ENCODE assay signal across 1 cellular context in the genomic region with DNA sequence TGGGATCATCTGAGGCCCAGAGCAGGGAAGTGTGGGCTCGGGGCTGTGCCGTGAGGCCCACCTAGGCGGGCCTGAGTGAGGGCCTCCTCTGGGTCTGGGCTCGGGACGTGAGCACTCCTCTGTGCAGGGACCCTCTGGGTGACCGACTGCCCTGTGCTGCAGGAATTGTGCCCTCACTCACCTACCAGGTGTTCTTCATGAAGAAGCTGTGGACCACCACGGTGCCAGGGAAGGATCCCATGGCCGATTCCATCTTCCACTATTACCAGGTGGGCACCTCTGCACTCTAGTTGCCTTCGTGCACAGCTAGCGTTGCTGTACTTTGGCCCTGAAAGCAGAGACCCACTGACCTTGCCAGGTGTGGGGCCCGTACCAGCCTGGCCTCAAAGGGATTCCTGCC.
TF ChIP-seq lines count a peak whose summit lies in the region.

No MANE protein-coding gene starts in this region.

TF ChIP-seq in H1, 55 proteins besides CTCF, POLR2A, EP300 and RAD21:
- TF ChIP-seq NRF1 (IDR thresholded peaks at IDR 0.05; ENCODE audit: low read depth, low read length) (no peak), CHD1 (IDR thresholded peaks at IDR 0.05; ENCODE audit: low read depth, low read length) (no peak), RBBP5 (IDR thresholded peaks at IDR 0.05; ENCODE audit: borderline replicate concordance, low read depth, low read length) (no peak), RFX5 (IDR thresholded peaks at IDR 0.05; ENCODE audit: borderline replicate concordance, low read depth, low read length) (no peak), GTF2F1 (IDR thresholded peaks at IDR 0.05; ENCODE audit: borderline replicate concordance, low read depth, low read length) (no peak), SAP30 (IDR thresholded peaks at IDR 0.05; ENCODE audit: insufficient read depth, insufficient replicate concordance, low read length) (no peak), CBX5 (IDR thresholded peaks at IDR 0.05; ENCODE audit: low read depth, low read length) (no peak), KDM4A (IDR thresholded peaks at IDR 0.05; ENCODE audit: low read depth, low read length, severe bottlenecking) (no peak), KDM1A (IDR thresholded peaks at IDR 0.05; ENCODE audit: borderline replicate concordance, low read length) (no peak), BACH1 (IDR thresholded peaks at IDR 0.05; ENCODE audit: low read length) (no peak), GABPA (IDR thresholded peaks at IDR 0.05; ENCODE audit: borderline replicate concordance, insufficient read depth, low read length) (no peak)
- TF ChIP-seq, protein P1, sequence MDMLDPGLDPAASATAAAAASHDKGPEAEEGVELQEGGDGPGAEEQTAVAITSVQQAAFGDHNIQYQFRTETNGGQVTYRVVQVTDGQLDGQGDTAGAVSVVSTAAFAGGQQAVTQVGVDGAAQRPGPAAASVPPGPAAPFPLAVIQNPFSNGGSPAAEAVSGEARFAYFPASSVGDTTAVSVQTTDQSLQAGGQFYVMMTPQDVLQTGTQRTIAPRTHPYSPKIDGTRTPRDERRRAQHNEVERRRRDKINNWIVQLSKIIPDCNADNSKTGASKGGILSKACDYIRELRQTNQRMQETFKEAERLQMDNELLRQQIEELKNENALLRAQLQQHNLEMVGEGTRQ (IDR thresholded peaks at IDR 0.05; ENCODE audit: low read length): no peak
